ENCODE assay signal across 22 cellular contexts in the genomic region with DNA sequence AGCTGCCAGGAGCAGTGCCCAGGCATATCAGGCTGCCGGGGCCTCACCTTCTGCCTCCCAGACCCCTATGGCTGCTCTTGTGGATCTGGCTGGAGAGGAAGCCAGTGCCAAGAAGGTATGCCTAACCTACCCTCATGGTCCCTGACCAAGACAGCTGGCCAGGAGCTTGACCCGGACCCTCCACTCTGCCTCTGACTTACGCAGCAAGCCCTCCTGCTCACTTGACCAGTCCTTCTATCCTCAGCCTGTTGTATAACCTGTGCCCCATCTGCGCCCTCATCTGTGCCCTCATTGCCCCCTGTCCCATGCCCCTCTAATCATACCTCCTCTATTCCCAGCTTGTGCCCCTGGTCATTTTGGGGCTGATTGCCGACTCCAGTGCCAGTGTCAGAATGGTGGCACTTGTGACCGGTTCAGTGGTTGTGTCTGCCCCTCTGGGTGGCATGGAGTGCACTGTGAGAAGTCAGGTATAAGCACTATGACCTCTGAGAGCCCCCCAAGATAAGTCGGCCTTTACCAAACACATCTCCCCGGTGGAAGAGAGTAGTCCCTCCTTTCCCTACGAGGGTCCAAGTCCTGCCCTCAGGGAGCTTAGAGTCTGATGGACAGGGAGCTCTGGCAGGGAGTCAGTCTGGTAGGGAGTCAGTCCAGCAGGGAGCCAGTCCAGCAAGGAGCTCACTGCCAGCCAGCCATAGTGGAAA. TPM values are rescaled to one million over a fixed set of nuclear protein-coding genes. Genes with fewer than 3 reads are reported as not detected.
DNase-seq lines count a peak whose midpoint lies in the region; ATAC-seq and TF ChIP-seq lines count a peak whose summit lies in the region.
"Had no signal": no experiment of that assay in that cellular context is flagged by ENCODE, and none has a peak within 500 bp of the region (broad histone marks: within the 10 kb centered on the region; RNA-seq: fewer than 3 reads in every experiment).

No MANE protein-coding gene starts in this region.

- peaks cover 4% of the 10 kb centered on the region; the same call in 1 of the 2 replicates for H3K4me1 ChIP-seq in IMR-90 (ENCODE audit: control insufficient read depth, insufficient read depth, low read length)
- H3K4me1 ChIP-seq in thyroid gland, result peaks cover 56 to 58% of the 10 kb centered on the region in 2 donors

- no peaks in the 10 kb centered on the region for H3K9me3 Mint-ChIP-seq in endothelial cell (ENCODE audit: unreplicated experiment)
- H3K9me3 Mint-ChIP-seq: IgD-negative memory B cell had no signal

- H4K5ac ChIP-seq in IMR-90 (ENCODE audit: low read depth, low read length), result no peak overlapping the region

- H2AK9ac ChIP-seq in IMR-90 (replicated peaks; ENCODE audit: low read depth, low read length, poor library complexity), result peak overlapping the region; percentile 17

- TF ChIP-seq CTCF in IMR-90 (conservative IDR thresholded peaks at IDR 0.05; ENCODE audit: low read depth, low read length), result no peak
- no peak for TF ChIP-seq CTCF in endothelial cell (IDR thresholded peaks at IDR 0.05; ENCODE audit: unreplicated experiment)
- no peak for TF ChIP-seq CTCF in thyroid gland (IDR thresholded peaks at IDR 0.05)
- no peak for TF ChIP-seq CTCF in RWPE1 (conservative IDR thresholded peaks at IDR 0.05; ENCODE audit: low read depth)

- no peak overlapping the region for H2BK120ac ChIP-seq in IMR-90 (ENCODE audit: low read depth, low read length)

- peaks cover 23% of the 10 kb centered on the region for H3K27me3 Mint-ChIP-seq in endothelial cell (ENCODE audit: unreplicated experiment)

- no peaks in the 10 kb centered on the region; the same call in 1 of the 2 replicates for H4K20me1 ChIP-seq in IMR-90 (ENCODE audit: insufficient read depth, low read length)

- no peak overlapping the region for H4K91ac ChIP-seq in IMR-90 (ENCODE audit: insufficient read depth, low read depth, low read length)

- H3K4ac ChIP-seq in IMR-90 (ENCODE audit: low read depth, low read length), result no peak overlapping the region

- peaks cover 65% of the 10 kb centered on the region for H3K4me1 Mint-ChIP-seq in endothelial cell (ENCODE audit: unreplicated experiment)

- no peak for ATAC-seq in IMR-90 (ENCODE audit: low read depth)
- ATAC-seq: HCT116, PC-3 had no signal

- POLR2A ChIA-PET in IMR-90 (lab: Charles Lee; ENCODE audit: unreplicated experiment), result no interaction called here
- POLR2A ChIA-PET in RWPE1 (lab: Yijun Ruan, JAX; ENCODE audit: low non-redundant PET), result no interaction called here

- H3K27ac ChIP-seq in IMR-90 (ENCODE audit: insufficient read depth, low read length), result no peak overlapping the region
- H3K27ac ChIP-seq in thyroid gland, result peak overlapping the region; percentile 93 to 100 (median 97)
- H3K27ac ChIP-seq in RWPE1, result no peak overlapping the region

- no peaks in the 10 kb centered on the region for H3K36me3 ChIP-seq in IMR-90 (ENCODE audit: control insufficient read depth, insufficient read depth, low read length)
- no peaks in the 10 kb centered on the region for H3K36me3 ChIP-seq in thyroid gland

- H2BK15ac ChIP-seq in IMR-90 (ENCODE audit: low read depth, low read length), result no peak overlapping the region

- peak overlapping the region; percentile 50 for H3K4me3 Mint-ChIP-seq in endothelial cell (ENCODE audit: unreplicated experiment)

- H3K4me2 ChIP-seq in IMR-90 (ENCODE audit: low read depth, low read length), result no peak overlapping the region

- no peak overlapping the region for H2BK20ac ChIP-seq in IMR-90 (ENCODE audit: low read depth, low read length)

- peaks cover 83% of the 10 kb centered on the region for H3K36me3 Mint-ChIP-seq in endothelial cell (ENCODE audit: low read depth, unreplicated experiment)
- H3K36me3 Mint-ChIP-seq: IgD-negative memory B cell had no signal

- H3K79me1 ChIP-seq in IMR-90 (ENCODE audit: low read depth in 1 of 2, low read length in 2 of 2), result no peaks in the 10 kb centered on the region

- H3K9me3 ChIP-seq in IMR-90 (ENCODE audit: control insufficient read depth, insufficient read depth, low read length), result no peaks in the 10 kb centered on the region
- H3K9me3 ChIP-seq in thyroid gland, result no peaks in the 10 kb centered on the region

- dilution Hi-C loops in IMR-90 (cut with HindIII; ENCODE audit: low sequenced_read_pairs, unreplicated experiment), result no loop called here

- H3K27ac Mint-ChIP-seq in endothelial cell (ENCODE audit: unreplicated experiment), result no peak overlapping the region

- H2AK5ac ChIP-seq in IMR-90 (ENCODE audit: low read depth, low read length), result no peak overlapping the region

- no peaks in the 10 kb centered on the region for H3K9me1 ChIP-seq in IMR-90 (ENCODE audit: insufficient read depth, low read length)

- no peak overlapping the region for H3K14ac ChIP-seq in IMR-90 (replicated peaks; ENCODE audit: low read depth, low read length)

- WGBS in IMR-90 (ENCODE audit: extremely low coverage in 2 of 2, insufficient read length in 1 of 2), 2 experiments, result 90% methylated on average over 3 of the region's 9 CpGs; no CpG with 5 or more reads in 1 of the 2 experiments
- WGBS in thyroid gland, 2 donors, result 79% methylated on average over 6 to 9 of the region's 9 CpGs

- no peak overlapping the region for H4K8ac ChIP-seq in IMR-90 (ENCODE audit: low read depth in 2 of 2, low read length in 2 of 2)

- DNase-seq in IMR-90, result no peak
- no peak for DNase-seq in endothelial cell (ENCODE audit: low spot score)
- peak; percentile 69 for DNase-seq in posterior vena cava (ENCODE audit: low spot score)
- DNase-seq in thyroid gland, result no peak
- DNase-seq in stimulated activated CD4-positive, alpha-beta T cell treated with anti-CD3 and anti-CD28 coated beads, Interleukin-4, amount 100 ng/mL, for 24 hours, result no peak
- no peak for DNase-seq in RWPE1 (ENCODE audit: low spot score)
- DNase-seq in NCI-H2081 (lab: John Stamatoyannopoulos, UW), result no peak
- DNase-seq: Calu3, NCI-H1092 treated with DMSO at 0.1 percent for 48 hours, NCI-H1436 treated with DMSO at 0.1 percent for 48 hours, NCI-H187 treated with DMSO at 0.1 percent for 48 hours, NCI-H2107, NCI-H524, NCI-H774, PC-3, SHP77 had no signal

- H2AFZ ChIP-seq in IMR-90 (replicated peaks; ENCODE audit: low read length, poor library complexity), result peak overlapping the region; percentile 19

- TF ChIP-seq POLR2A in IMR-90 (IDR thresholded peaks at IDR 0.05; ENCODE audit: low read depth, low read length) (no peak), thyroid gland (IDR thresholded peaks at IDR 0.05) (no peak)

- H3K56ac ChIP-seq in IMR-90 (ENCODE audit: extremely low read depth, insufficient read depth, low read length), result no peak overlapping the region

- peaks cover 8% of the 10 kb centered on the region; the same call in 1 of the 2 replicates for H3K27me3 ChIP-seq in IMR-90 (ENCODE audit: control insufficient read depth, insufficient read depth, low read length)
- H3K27me3 ChIP-seq in thyroid gland, result no peaks in the 10 kb centered on the region

- intact Hi-C loops in IMR-90 (cut with micrococcal nuclease), result no loop called here
- intact Hi-C loops in posterior vena cava (cut with DNase I), result loop anchor here in 1 of 2 donors (10.0 kb wide), 1 partner anchor 1227 kb away; no protein-coding TSS in a partner anchor
- intact Hi-C loops in thyroid gland (cut with DNase I), result no loop called here

- H3K18ac ChIP-seq in IMR-90 (ENCODE audit: low read depth, low read length), result no peak overlapping the region

- in situ Hi-C loops in IMR-90 (cut with MboI; ENCODE audit: low sequenced_read_pairs), result loop anchor here (5.0 kb wide), 1 partner anchor 35 kb away; no protein-coding TSS in a partner anchor

- no peak overlapping the region for H3K9ac ChIP-seq in IMR-90 (ENCODE audit: low read depth, low read length)

- H3K23ac ChIP-seq in IMR-90 (ENCODE audit: low read depth, low read length), result no peak overlapping the region

- no TSS peak for BruUV-seq in IMR-90 (replicated peaks; lab: Mats Ljungman, UMichigan)

- no peak overlapping the region for H2BK5ac ChIP-seq in IMR-90 (ENCODE audit: low read depth, low read length, poor library complexity, severe bottlenecking)

- TF ChIP-seq RAD21 in IMR-90 (IDR thresholded peaks at IDR 0.05; ENCODE audit: low read length), result no peak

- CTCF ChIA-PET in IMR-90 (lab: Yijun Ruan, JAX) (no interaction called here), RWPE1 (lab: Yijun Ruan, JAX) (interaction anchor here (0.5 to 1.2 kb wide), 3 partner anchors 22 to 264 kb away, joined by 3 to 4 read pairs (median 3); no protein-coding TSS in a partner anchor)

- H3K4me3 ChIP-seq in IMR-90 (ENCODE audit: insufficient read depth, low read depth, low read length) (no peak overlapping the region), thyroid gland (replicated peaks in 1 of 3) (no peak overlapping the region)

RNA-seq across cellular contexts. Expression of gene TIE1, which starts 6.8 kb away (rescaled TPM):
- total RNA-seq in IMR-90 (2012; rRNA removed) (2.3 and 3.3 TPM in 2 replicates), endothelial cell (ENCODE audit: unreplicated experiment) (643 TPM), posterior vena cava (10 to 100 TPM; 32.5 to 46.6 TPM), thyroid gland (10 to 100 TPM; 30.6 to 65.1 (median 47.7) TPM)
- 7.5 and 8.5 TPM in 2 replicates for polyA plus RNA-seq in IMR-90 (2012; rRNA removed)
- polyA plus RNA-seq in IMR-90 (2012; cell fraction: cytosol; rRNA removed), result 3.5 and 5.9 TPM in 2 replicates
- 9.5 and 18.0 TPM in 2 replicates for polyA plus RNA-seq in IMR-90 (2012; cell fraction: nucleus; rRNA removed; ENCODE audit: low replicate concordance)
- total RNA-seq: Calu3 had no signal
- polyA plus RNA-seq: BJ, IgD-negative memory B cell had no signal

RNA-seq across cellular contexts. Expression of gene C1orf210, which starts 22.2 kb away (rescaled TPM):
- not detected in 2 replicates for total RNA-seq in IMR-90 (2012; rRNA removed)
- not detected in 2 replicates for polyA plus RNA-seq in IMR-90 (2012; rRNA removed)
- polyA plus RNA-seq in IMR-90 (2012; cell fraction: cytosol; rRNA removed), result 0.05 TPM in 1 of 2 replicates, not detected in the other
- polyA plus RNA-seq in IMR-90 (2012; cell fraction: nucleus; rRNA removed; ENCODE audit: low replicate concordance), result not detected in 2 replicates
- total RNA-seq in endothelial cell (ENCODE audit: unreplicated experiment), result not detected
- not detected for total RNA-seq in posterior vena cava
- 10 to 100 TPM; 22.7 to 49.7 (median 36.3) TPM for total RNA-seq in thyroid gland
- total RNA-seq: A172, H4, SK-MEL-5 had no signal
- polyA plus RNA-seq: BJ, IgD-negative memory B cell had no signal

RNA-seq across cellular contexts. Expression of gene MPL, which starts 30.0 kb away (rescaled TPM):
- total RNA-seq in IMR-90 (2012; rRNA removed) (not detected in 2 replicates), endothelial cell (ENCODE audit: unreplicated experiment) (6.2 TPM), posterior vena cava (under 1 TPM in 1 of 2 donors, not detected in 1; 0.90 TPM), thyroid gland (under 1 TPM in 2 of 4 donors, not detected in 2; 0.22 to 0.29 TPM)
- polyA plus RNA-seq in IMR-90 (2012; rRNA removed), result 0.12 TPM in 1 of 2 replicates, not detected in the other
- 0.02 TPM in 1 of 2 replicates, not detected in the other for polyA plus RNA-seq in IMR-90 (2012; cell fraction: cytosol; rRNA removed)
- not detected in 2 replicates for polyA plus RNA-seq in IMR-90 (2012; cell fraction: nucleus; rRNA removed; ENCODE audit: low replicate concordance)
- total RNA-seq: A172, H4, PC-3, SK-MEL-5 had no signal
- polyA plus RNA-seq: BJ, IgD-negative memory B cell had no signal

RNA-seq across cellular contexts. Expression of gene TMEM125, which starts 37.8 kb away (rescaled TPM):
- total RNA-seq in IMR-90 (2012; rRNA removed) (under 0.01 TPM in 1 of 2 replicates, not detected in the other), endothelial cell (ENCODE audit: unreplicated experiment) (2.7 TPM), posterior vena cava (under 1 TPM in 1 of 2 donors, not detected in 1; 0.29 TPM), thyroid gland (100 to 1,000 TPM in 2 of 4 donors, 10 to 100 TPM in 2; 50.8 to 127 (median 89.8) TPM)
- 0.03 and 0.10 TPM in 2 replicates for polyA plus RNA-seq in IMR-90 (2012; rRNA removed)
- polyA plus RNA-seq in IMR-90 (2012; cell fraction: cytosol; rRNA removed), result 0.09 and 0.14 TPM in 2 replicates
- 0.06 and 0.24 TPM in 2 replicates for polyA plus RNA-seq in IMR-90 (2012; cell fraction: nucleus; rRNA removed; ENCODE audit: low replicate concordance)
- total RNA-seq: A172, H4, SK-MEL-5 had no signal
- polyA plus RNA-seq: IgD-negative memory B cell had no signal

RNA-seq across cellular contexts. Expression of gene CDC20, which starts 51.2 kb away (rescaled TPM):
- 78.0 and 103 TPM in 2 replicates for total RNA-seq in IMR-90 (2012; rRNA removed)
- 107 and 115 TPM in 2 replicates for polyA plus RNA-seq in IMR-90 (2012; rRNA removed)
- 75.5 and 90.0 TPM in 2 replicates for polyA plus RNA-seq in IMR-90 (2012; cell fraction: cytosol; rRNA removed)
- polyA plus RNA-seq in IMR-90 (2012; cell fraction: nucleus; rRNA removed; ENCODE audit: low replicate concordance), result 26.3 and 75.6 TPM in 2 replicates
- 24.3 TPM for total RNA-seq in endothelial cell (ENCODE audit: unreplicated experiment)
- total RNA-seq in posterior vena cava, result 1 to 10 TPM in 1 of 2 donors, under 1 TPM in 1; 0.95 to 1.0 TPM
- 1 to 10 TPM in 3 of 4 donors, under 1 TPM in 1; 0.54 to 3.9 (median 2.2) TPM for total RNA-seq in thyroid gland

Comparison
In these comparisons a context has a peak if more than half of its experiments do, and no peak if none do; other contexts are left out.
1. H3K27ac ChIP-seq: peak in thyroid gland (3 of 3); none in IMR-90 (single experiment) and RWPE1 (single experiment).
2. RNA of gene C1orf210, which starts 22.2 kb away (total RNA-seq): 22.7 to 49.7 TPM in thyroid gland; not detected in IMR-90, not detected in endothelial cell (single experiment) and not detected in posterior vena cava; every median in the first group is over 10 times any median in the second.